Comparison of ENCODE assay signal across 1 cellular context in the genomic region with DNA sequence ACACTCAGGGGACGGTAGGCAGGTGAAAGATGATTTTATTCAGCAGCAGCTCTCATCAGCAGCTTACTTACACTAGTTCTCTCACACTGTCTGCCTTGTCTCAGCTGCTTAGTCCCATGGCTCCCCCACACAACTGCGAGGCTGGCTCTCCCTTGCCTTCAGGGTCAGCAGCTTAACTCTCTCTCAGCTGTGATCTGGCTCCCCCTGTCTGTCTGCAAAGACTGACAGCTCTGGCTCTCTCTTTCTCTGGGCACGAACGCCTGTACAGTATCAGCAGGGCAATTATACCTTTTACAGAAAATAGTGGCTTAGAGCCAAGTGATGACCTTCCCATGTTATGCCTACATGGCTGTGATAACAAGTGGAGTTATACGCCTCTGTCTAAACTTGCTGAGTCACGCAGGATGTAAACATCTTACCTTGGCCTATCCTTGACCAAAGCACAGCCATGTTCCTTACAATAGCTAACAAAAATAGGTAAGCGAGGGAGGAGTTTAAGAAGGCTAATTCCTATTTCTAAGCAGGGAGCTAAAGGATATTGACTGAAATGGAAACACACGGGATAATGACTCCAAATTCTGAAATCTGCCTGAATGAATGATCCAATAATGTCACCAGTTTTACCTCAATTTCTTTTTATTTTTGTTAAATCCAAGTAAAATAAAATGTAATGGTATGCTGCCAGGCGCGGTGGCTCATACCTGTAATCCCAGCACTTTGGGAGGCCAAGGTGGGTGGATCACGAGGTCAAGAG.
TF ChIP-seq lines count a peak whose summit lies in the region.

No MANE protein-coding gene starts in this region.

TF ChIP-seq in HCT116, 20 proteins besides CTCF, POLR2A, EP300 and RAD21 (continued from another document):
- TF ChIP-seq, protein P1, sequence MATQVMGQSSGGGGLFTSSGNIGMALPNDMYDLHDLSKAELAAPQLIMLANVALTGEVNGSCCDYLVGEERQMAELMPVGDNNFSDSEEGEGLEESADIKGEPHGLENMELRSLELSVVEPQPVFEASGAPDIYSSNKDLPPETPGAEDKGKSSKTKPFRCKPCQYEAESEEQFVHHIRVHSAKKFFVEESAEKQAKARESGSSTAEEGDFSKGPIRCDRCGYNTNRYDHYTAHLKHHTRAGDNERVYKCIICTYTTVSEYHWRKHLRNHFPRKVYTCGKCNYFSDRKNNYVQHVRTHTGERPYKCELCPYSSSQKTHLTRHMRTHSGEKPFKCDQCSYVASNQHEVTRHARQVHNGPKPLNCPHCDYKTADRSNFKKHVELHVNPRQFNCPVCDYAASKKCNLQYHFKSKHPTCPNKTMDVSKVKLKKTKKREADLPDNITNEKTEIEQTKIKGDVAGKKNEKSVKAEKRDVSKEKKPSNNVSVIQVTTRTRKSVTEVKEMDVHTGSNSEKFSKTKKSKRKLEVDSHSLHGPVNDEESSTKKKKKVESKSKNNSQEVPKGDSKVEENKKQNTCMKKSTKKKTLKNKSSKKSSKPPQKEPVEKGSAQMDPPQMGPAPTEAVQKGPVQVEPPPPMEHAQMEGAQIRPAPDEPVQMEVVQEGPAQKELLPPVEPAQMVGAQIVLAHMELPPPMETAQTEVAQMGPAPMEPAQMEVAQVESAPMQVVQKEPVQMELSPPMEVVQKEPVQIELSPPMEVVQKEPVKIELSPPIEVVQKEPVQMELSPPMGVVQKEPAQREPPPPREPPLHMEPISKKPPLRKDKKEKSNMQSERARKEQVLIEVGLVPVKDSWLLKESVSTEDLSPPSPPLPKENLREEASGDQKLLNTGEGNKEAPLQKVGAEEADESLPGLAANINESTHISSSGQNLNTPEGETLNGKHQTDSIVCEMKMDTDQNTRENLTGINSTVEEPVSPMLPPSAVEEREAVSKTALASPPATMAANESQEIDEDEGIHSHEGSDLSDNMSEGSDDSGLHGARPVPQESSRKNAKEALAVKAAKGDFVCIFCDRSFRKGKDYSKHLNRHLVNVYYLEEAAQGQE (IDR thresholded peaks at IDR 0.05; ENCODE audit: low read depth): no peak
- TF ChIP-seq POLR2AphosphoS5 (IDR thresholded peaks at IDR 0.05; ENCODE audit: low read depth, low read length) (no peak), EZH2phosphoT487 (IDR thresholded peaks at IDR 0.05; ENCODE audit: borderline replicate concordance) (no peak), YY1 (IDR thresholded peaks at IDR 0.05; ENCODE audit: extremely low read depth, insufficient replicate concordance, low read depth, low read length) (no peak), ZNF274 (IDR thresholded peaks at IDR 0.05; ENCODE audit: low read depth, low read length) (no peak)
- TF ChIP-seq, protein P2, sequence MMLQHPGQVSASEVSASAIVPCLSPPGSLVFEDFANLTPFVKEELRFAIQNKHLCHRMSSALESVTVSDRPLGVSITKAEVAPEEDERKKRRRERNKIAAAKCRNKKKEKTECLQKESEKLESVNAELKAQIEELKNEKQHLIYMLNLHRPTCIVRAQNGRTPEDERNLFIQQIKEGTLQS (IDR thresholded peaks at IDR 0.05): no peak
